ENCODE assay signal across 32 cellular contexts in the genomic region with DNA sequence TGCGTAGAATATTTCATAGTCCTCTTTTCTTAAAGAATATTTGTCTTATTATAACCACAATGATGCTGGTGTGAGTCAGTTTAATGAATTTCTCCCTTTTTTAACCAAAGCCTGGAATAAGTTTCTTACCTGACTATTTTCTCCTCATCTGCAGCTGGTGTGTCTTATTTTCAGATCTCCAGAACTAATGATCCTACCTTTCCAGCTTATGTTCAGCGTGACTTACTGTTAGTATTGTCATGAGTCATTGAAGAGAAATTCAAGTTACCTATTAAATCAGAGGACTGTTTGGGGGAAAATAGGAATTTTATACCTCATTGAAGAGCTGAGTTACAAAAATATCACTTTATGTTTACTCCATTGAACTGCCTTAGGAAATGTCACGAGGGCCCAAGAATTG.
"Had no signal": no experiment of that assay in that cellular context is flagged by ENCODE, and none has a peak within 500 bp of the region (broad histone marks: within the 10 kb centered on the region; RNA-seq: fewer than 3 reads in every experiment).

No MANE protein-coding gene starts in this region.

- H3K4me3 Mint-ChIP-seq: activated CD4-positive, alpha-beta memory T cell treated with anti-CD3 and anti-CD28 coated beads for 36 hours; activated CD4-positive, alpha-beta T cell treated with anti-CD3 and anti-CD28 coated beads for 36 hours; activated CD4-positive, alpha-beta T cell treated with anti-CD3 and anti-CD28 coated beads, Interleukin-2, amount 10 ng/mL, durations not matched to agents 24 days and 14 days; activated CD8-positive, alpha-beta memory T cell treated with anti-CD3 and anti-CD28 coated beads, Interleukin-2, amount 10 ng/mL, durations not matched to agents 7 days and 5 days; activated CD8-positive, alpha-beta T cell treated with anti-CD3 and anti-CD28 coated beads, Interleukin-2, amount 10 ng/mL, durations not matched to agents 7 days and 5 days; activated naive CD4-positive, alpha-beta T cell treated with anti-CD3 and anti-CD28 coated beads, Interleukin-2, amount 10 ng/mL, durations not matched to agents 7 days and 5 days; activated T-helper 1 cell treated with anti-CD3 and anti-CD28 coated beads, Interleukin-12 subunit alpha, Interleukin-12 subunit beta, Interleukin-2, Interleukin-4 antibody, amounts not matched to agents 30 ng/mL and 10 ng/mL and 1 ng/mL, durations not matched to agents 14 hours and 24 hours and 36 hours had no signal

- H3K27me3 Mint-ChIP-seq: activated CD4-positive, alpha-beta memory T cell treated with anti-CD3 and anti-CD28 coated beads for 36 hours; activated CD4-positive, alpha-beta T cell treated with anti-CD3 and anti-CD28 coated beads for 36 hours; activated CD4-positive, alpha-beta T cell treated with anti-CD3 and anti-CD28 coated beads, Interleukin-2, amount 10 ng/mL, durations not matched to agents 24 days and 14 days; activated CD8-positive, alpha-beta memory T cell treated with anti-CD3 and anti-CD28 coated beads, Interleukin-2, amount 10 ng/mL, durations not matched to agents 7 days and 5 days; activated naive CD4-positive, alpha-beta T cell treated with anti-CD3 and anti-CD28 coated beads, Interleukin-2, amount 10 ng/mL, durations not matched to agents 7 days and 5 days had no signal

- H3K27ac Mint-ChIP-seq: activated CD4-positive, alpha-beta memory T cell treated with anti-CD3 and anti-CD28 coated beads for 36 hours; activated CD4-positive, alpha-beta T cell treated with anti-CD3 and anti-CD28 coated beads for 36 hours; activated CD4-positive, alpha-beta T cell treated with anti-CD3 and anti-CD28 coated beads, Interleukin-2, amount 10 ng/mL, durations not matched to agents 24 days and 14 days; activated CD8-positive, alpha-beta memory T cell treated with anti-CD3 and anti-CD28 coated beads, Interleukin-2, amount 10 ng/mL, durations not matched to agents 7 days and 5 days; activated CD8-positive, alpha-beta T cell treated with anti-CD3 and anti-CD28 coated beads, Interleukin-2, amount 10 ng/mL, durations not matched to agents 7 days and 5 days; activated naive CD4-positive, alpha-beta T cell treated with anti-CD3 and anti-CD28 coated beads, Interleukin-2, amount 10 ng/mL, durations not matched to agents 7 days and 5 days; activated naive CD4-positive, alpha-beta T cell treated with anti-CD3 and anti-CD28 coated beads, Interleukin-2, amount 50 U/mL, for 72 hours; activated T-helper 1 cell treated with anti-CD3 and anti-CD28 coated beads, Interleukin-12 subunit alpha, Interleukin-12 subunit beta, Interleukin-2, Interleukin-4 antibody, amounts not matched to agents 30 ng/mL and 10 ng/mL and 1 ng/mL, durations not matched to agents 14 hours and 24 hours and 36 hours; activated T-helper 2 cell treated with anti-CD3 and anti-CD28 coated beads, Interferon-gamma antibody, Interleukin-2, Interleukin-4, amounts not matched to agents 10 μg/mL and 5 μg/mL and 100 μg/mL, durations not matched to agents 14 hours and 24 hours and 36 hours had no signal

- H3K4me1 ChIP-seq: colonic mucosa, gastrocnemius medialis, heart left ventricle had no signal

- H3K9me3 Mint-ChIP-seq: activated CD4-positive, alpha-beta T cell treated with anti-CD3 and anti-CD28 coated beads, Interleukin-2, amount 10 ng/mL, durations not matched to agents 24 days and 14 days had no signal

- H3K4me3 ChIP-seq: cardiac muscle cell, colonic mucosa, gastrocnemius medialis, heart left ventricle had no signal

- FAIRE-seq: astrocyte, endometrium, endothelial cell of umbilical vein had no signal

- H3K36me3 Mint-ChIP-seq: activated CD4-positive, alpha-beta memory T cell treated with anti-CD3 and anti-CD28 coated beads for 36 hours; activated CD8-positive, alpha-beta memory T cell treated with anti-CD3 and anti-CD28 coated beads, Interleukin-2, amount 10 ng/mL, durations not matched to agents 7 days and 5 days; activated naive CD4-positive, alpha-beta T cell treated with anti-CD3 and anti-CD28 coated beads, Interleukin-2, amount 10 ng/mL, durations not matched to agents 7 days and 5 days; activated naive CD4-positive, alpha-beta T cell treated with anti-CD3 and anti-CD28 coated beads, Interleukin-2, amount 50 U/mL, for 72 hours had no signal

- H3K4me1 Mint-ChIP-seq: activated CD4-positive, alpha-beta T cell treated with anti-CD3 and anti-CD28 coated beads for 36 hours; activated CD4-positive, alpha-beta T cell treated with anti-CD3 and anti-CD28 coated beads, Interleukin-2, amount 10 ng/mL, durations not matched to agents 24 days and 14 days; activated CD8-positive, alpha-beta memory T cell treated with anti-CD3 and anti-CD28 coated beads, Interleukin-2, amount 10 ng/mL, durations not matched to agents 7 days and 5 days; activated naive CD4-positive, alpha-beta T cell treated with anti-CD3 and anti-CD28 coated beads, Interleukin-2, amount 10 ng/mL, durations not matched to agents 7 days and 5 days had no signal

- H3K27ac ChIP-seq: brain microvascular endothelial cell, cardiac muscle cell, colonic mucosa, gastrocnemius medialis, heart left ventricle had no signal

- H3K9me3 ChIP-seq: colonic mucosa, gastrocnemius medialis, heart left ventricle had no signal

- H3K36me3 ChIP-seq: brain microvascular endothelial cell, cardiac muscle cell, colonic mucosa, gastrocnemius medialis, heart left ventricle had no signal

- H3K27me3 ChIP-seq: brain microvascular endothelial cell, cardiac muscle cell, colonic mucosa, gastrocnemius medialis had no signal

- DNase-seq: activated CD4-positive, alpha-beta memory T cell treated with anti-CD3 and anti-CD28 coated beads for 36 hours; activated CD4-positive, alpha-beta T cell treated with anti-CD3 and anti-CD28 coated beads for 36 hours; activated CD4-positive, alpha-beta T cell treated with anti-CD3 and anti-CD28 coated beads, Interleukin-2, amount 10 ng/mL, durations not matched to agents 24 days and 14 days; activated CD4-positive, CD25-positive, alpha-beta regulatory T cell; activated CD4-positive, CD25-positive, alpha-beta regulatory T cell treated with anti-CD3 and anti-CD28 coated beads, Interleukin-2, amount 50 U/mL, for 72 hours; activated CD8-positive, alpha-beta memory T cell treated with anti-CD3 and anti-CD28 coated beads, Interleukin-2, amount 10 ng/mL, durations not matched to agents 7 days and 5 days; activated CD8-positive, alpha-beta memory T cell treated with anti-CD3 and anti-CD28 coated beads, Interleukin-2, amount 50 U/mL, for 4 hours; activated CD8-positive, alpha-beta T cell treated with anti-CD3 and anti-CD28 coated beads, Interleukin-2, amount 10 ng/mL, durations not matched to agents 7 days and 5 days; activated effector memory CD4-positive, alpha-beta T cell treated with anti-CD3 and anti-CD28 coated beads, Interleukin-2, amount 50 U/mL, for 16 hours; activated naive CD4-positive, alpha-beta T cell; activated naive CD4-positive, alpha-beta T cell treated with anti-CD3 and anti-CD28 coated beads, Interleukin-2, amount 10 ng/mL, durations not matched to agents 7 days and 5 days; activated T-cell treated with anti-CD3 and anti-CD28 coated beads, Interleukin-2, amount 50 U/mL, for 1 hour; activated T-cell treated with anti-CD3 and anti-CD28 coated beads, Interleukin-2, amount 50 U/mL, for 48 hours; amniotic stem cell; anterior cingulate cortex; brain microvascular endothelial cell; central memory CD4-positive, alpha-beta T cell; cerebellar nuclear complex; colonic mucosa; effector CD8-positive, alpha-beta T cell; foreskin fibroblast; gastrocnemius medialis; glutamatergic neuron; heart left ventricle; T-helper 2 cell had no signal
